ENCODE assay signal across 8 cellular contexts in the genomic region with DNA sequence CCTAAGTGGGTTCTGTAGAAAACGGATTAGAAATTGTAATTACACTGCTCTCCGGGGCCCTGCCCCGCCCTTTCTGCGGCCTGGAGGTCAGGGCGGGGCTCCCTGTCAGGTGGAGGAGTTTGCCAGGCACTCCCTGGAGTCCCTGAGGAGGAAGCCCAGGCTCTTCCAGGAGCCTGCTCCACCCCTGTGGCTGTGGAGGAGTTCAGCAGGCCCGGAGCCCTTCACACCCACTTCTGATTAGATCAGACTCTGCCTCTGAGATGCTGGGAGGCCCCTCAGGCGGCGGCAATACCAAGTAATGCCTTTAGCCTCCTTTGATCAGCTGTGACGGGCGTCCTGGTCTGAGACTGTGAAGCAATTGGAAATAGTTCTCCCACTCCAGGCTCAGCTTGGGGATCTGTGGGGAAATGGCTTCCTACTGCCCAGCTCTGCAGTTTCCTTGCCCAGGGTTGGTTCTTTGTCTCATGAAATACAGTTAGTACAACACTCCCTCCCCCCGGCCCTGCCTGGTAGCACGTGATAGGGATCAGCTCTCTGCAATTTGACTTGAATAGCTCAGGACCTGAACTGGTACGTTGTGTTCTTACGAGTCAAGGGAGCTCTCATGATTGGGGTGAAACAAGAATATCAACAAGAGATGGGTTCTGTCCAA. TPM values are rescaled to one million over a fixed set of nuclear protein-coding genes. Genes with fewer than 3 reads are reported as not detected.
DNase-seq lines count a peak whose midpoint lies in the region; ATAC-seq and TF ChIP-seq lines count a peak whose summit lies in the region.

No MANE protein-coding gene starts in this region.

- H3K36me3 ChIP-seq in BLaER1 treated with 17β-estradiol and CSF1 and Interleukin-3, amounts not matched to agents 10 nM and 100 nM = no peaks in the 10 kb centered on the region
- peaks cover 0 to 75% (median 7%) of the 10 kb centered on the region in 3 donors for H3K36me3 ChIP-seq in esophagus squamous epithelium

- ATAC-seq in GM19351 (IDR thresholded peaks at IDR 0.05; ENCODE audit: unreplicated experiment) = no peak
- no peak for ATAC-seq in HG03280 (IDR thresholded peaks at IDR 0.05; ENCODE audit: unreplicated experiment)

- no peak for TF ChIP-seq POLR2A in esophagus squamous epithelium (IDR thresholded peaks at IDR 0.05)

- no peaks in the 10 kb centered on the region for H3K9me3 ChIP-seq in BLaER1 treated with 17β-estradiol and CSF1 and Interleukin-3, amounts not matched to agents 10 nM and 100 nM (replicated peaks in 1 of 11)
- H3K9me3 ChIP-seq in esophagus squamous epithelium = no peaks in the 10 kb centered on the region

- H3K4me1 ChIP-seq in BLaER1 treated with 17β-estradiol and CSF1 and Interleukin-3, amounts not matched to agents 10 nM and 100 nM = peaks cover 16 to 81% (median 58%) of the 10 kb centered on the region in 10 experiments
- peaks cover 39 to 89% (median 45%) of the 10 kb centered on the region in 3 donors for H3K4me1 ChIP-seq in esophagus squamous epithelium

- WGBS in esophagus squamous epithelium, 2 donors = 39 to 43% methylated on average over 5 to 8 of the region's 14 CpGs

- H3K27me3 Mint-ChIP-seq in neural crest cell (ENCODE audit: low read depth) = no peaks in the 10 kb centered on the region

- H3K27me3 ChIP-seq in BLaER1 treated with 17β-estradiol and CSF1 and Interleukin-3, amounts not matched to agents 10 nM and 100 nM = peaks cover 40 to 90% (median 74%) of the 10 kb centered on the region in 11 experiments
- H3K27me3 ChIP-seq in esophagus squamous epithelium = no peaks in the 10 kb centered on the region

- H3K36me3 Mint-ChIP-seq in neural crest cell (ENCODE audit: low read depth) = no peaks in the 10 kb centered on the region

- peaks cover 0 to 37% (median 5%) of the 10 kb centered on the region in 11 experiments; a peak in 10 of 22 replicates for H4K20me1 ChIP-seq in BLaER1 treated with 17β-estradiol and CSF1 and Interleukin-3, amounts not matched to agents 10 nM and 100 nM

- peak overlapping the region; percentile 97 for H3K27ac Mint-ChIP-seq in neural crest cell (ENCODE audit: unreplicated experiment)

- DNase-seq in RPMI7951 (ENCODE audit: low read depth) (peak; percentile 26), esophagus squamous epithelium (lab: John Stamatoyannopoulos, UW) (no peak), neural crest cell (ENCODE audit: low read depth, low spot score) (no peak), NCI-H1694 treated with DMSO at 0.1 percent for 48 hours (lab: John Stamatoyannopoulos, UW) (no peak)
- DNase-seq in activated CD4-positive, alpha-beta T cell treated with anti-CD3 and anti-CD28 coated beads for 48 hours = no peak

- H3K4me2 ChIP-seq in BLaER1 treated with 17β-estradiol and CSF1 and Interleukin-3, amounts not matched to agents 10 nM and 100 nM = peak overlapping the region in 10 of 11 experiments; percentile 2 to 57 (median 22); a peak in 12 of 22 replicates

- H3K9ac ChIP-seq in BLaER1 treated with 17β-estradiol and CSF1 and Interleukin-3, amounts not matched to agents 10 nM and 100 nM = peak overlapping the region in 2 of 11 experiments; percentile 3 to 12; a peak in 3 of 22 replicates

- H3K27ac ChIP-seq in BLaER1 treated with 17β-estradiol and CSF1 and Interleukin-3, amounts not matched to agents 10 nM and 100 nM = no peak overlapping the region
- H3K27ac ChIP-seq in esophagus squamous epithelium = peak overlapping the region; percentile 86 to 95 (median 93)

- H3K4me3 Mint-ChIP-seq in neural crest cell = no peak overlapping the region

- TF ChIP-seq CTCF in esophagus squamous epithelium (IDR thresholded peaks at IDR 0.05) = peak in 2 of 6 experiments; percentile 5 to 25
- no peak for TF ChIP-seq CTCF in neural crest cell (conservative IDR thresholded peaks at IDR 0.05)

- peaks cover 15% of the 10 kb centered on the region for H3K4me1 Mint-ChIP-seq in neural crest cell

- no peak overlapping the region for H3K4me3 ChIP-seq in BLaER1 treated with 17β-estradiol and CSF1 and Interleukin-3, amounts not matched to agents 10 nM and 100 nM
- peak overlapping the region in 1 of 4 donors; percentile 23 for H3K4me3 ChIP-seq in esophagus squamous epithelium

- H3K9me3 Mint-ChIP-seq in neural crest cell = no peaks in the 10 kb centered on the region

- intact Hi-C loops in esophagus squamous epithelium (cut with DNase I) = no loop called here

RNA-seq across cellular contexts. Expression of a gene that starts 22.3 kb away (rescaled TPM):
- 9.7 and 12.6 TPM in 2 replicates for total RNA-seq in RPMI7951 (2014; rRNA removed; shearing (Covaris generic))
- total RNA-seq in esophagus squamous epithelium = 100 to 1,000 TPM in 3 of 4 donors, 10 to 100 TPM in 1; 87.8 to 175 (median 105) TPM
- total RNA-seq in neural crest cell = 47.5 and 53.6 TPM in 2 replicates

Comparison
In these comparisons a context has a peak if more than half of its experiments do, and no peak if none do; other contexts are left out.
1. H3K27ac ChIP-seq: peak in esophagus squamous epithelium (4 of 4); none in BLaER1 treated with 17β-estradiol and CSF1 and Interleukin-3, amounts not matched to agents 10 nM and 100 nM (0 of 11).